ENCODE assay signal across 11 cellular contexts in the genomic region with DNA sequence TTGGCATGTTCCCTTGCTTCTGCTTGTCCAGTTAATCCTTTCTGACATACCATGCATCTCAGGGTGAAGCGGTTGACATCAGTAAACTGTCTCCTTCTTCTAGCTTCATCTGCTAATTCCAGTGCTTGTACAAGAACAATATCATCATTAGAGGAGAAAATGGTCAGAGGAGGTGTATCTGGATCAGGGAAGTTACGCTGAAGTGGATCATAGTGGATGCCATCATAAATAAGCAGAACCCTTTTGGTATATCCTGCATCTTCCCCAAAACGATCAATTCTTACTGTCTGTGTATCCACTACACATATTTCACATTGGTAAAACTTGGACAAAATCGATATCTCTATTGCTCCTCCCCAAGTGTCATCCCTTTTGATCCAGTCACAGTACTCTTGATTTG. TPM values are rescaled to one million over a fixed set of nuclear protein-coding genes. Genes with fewer than 3 reads are reported as not detected.
DNase-seq lines count a peak whose midpoint lies in the region; ATAC-seq and TF ChIP-seq lines count a peak whose summit lies in the region.
"Had no signal": no experiment of that assay in that cellular context is flagged by ENCODE, and none has a peak within 500 bp of the region (broad histone marks: within the 10 kb centered on the region; RNA-seq: fewer than 3 reads in every experiment).

No MANE protein-coding gene starts in this region.

- H3F3A ChIP-seq in GM23248 (ENCODE audit: insufficient read depth): peaks cover 19% of the 10 kb centered on the region

- H2AFZ ChIP-seq in GM23248: no peak overlapping the region

- peaks cover 44% of the 10 kb centered on the region for H3K4me1 ChIP-seq in GM23248 (ENCODE audit: insufficient read depth)
- peaks cover 38% of the 10 kb centered on the region for H3K4me1 ChIP-seq in RWPE2 (ENCODE audit: insufficient read depth, poor library complexity, severe bottlenecking)
- H3K4me1 ChIP-seq in mesodermal cell (ENCODE audit: control insufficient read depth, insufficient read depth, low read length, poor library complexity, severe bottlenecking): peaks cover 4% of the 10 kb centered on the region

- 81 to 88% methylated on average over 4 of the region's 4 CpGs for WGBS in GM23248 (ENCODE audit: low coverage in 1 of 2, low lambda C conversion rate in 2 of 2, missing lambda C conversion rate in 2 of 2), 2 experiments
- 94 to 96% methylated on average over 3 of the region's 4 CpGs for WGBS in mesodermal cell (ENCODE audit: insufficient coverage in 2 of 2), 2 experiments

- H3K36me3 ChIP-seq in GM23248 (ENCODE audit: low read depth) (peaks cover 28% of the 10 kb centered on the region), RWPE2 (ENCODE audit: low read depth) (peaks cover 52% of the 10 kb centered on the region), mesodermal cell (ENCODE audit: control insufficient read depth, insufficient read depth, low read length) (peaks cover 26% of the 10 kb centered on the region)

- peak overlapping the region; percentile 86 for H3K4me2 ChIP-seq in GM23248 (ENCODE audit: unreplicated experiment)

- H3K27ac ChIP-seq in GM23248 (no peak overlapping the region), RWPE2 (ENCODE audit: poor library complexity, severe bottlenecking) (peak overlapping the region; percentile 81), mesodermal cell (ENCODE audit: low read depth, low read length, severe bottlenecking) (no peak overlapping the region)

- peaks cover 66% of the 10 kb centered on the region for H3K79me2 ChIP-seq in GM23248 (ENCODE audit: insufficient read depth)

- H3K9me3 Mint-ChIP-seq in stimulated activated memory B cell treated with anti-CD40 and anti-IgM and Interleukin-4, amounts not matched to agents 10 μg/mL and 1 μg/mL and 100 μg/mL, for 72 hours: no peaks in the 10 kb centered on the region
- H3K9me3 Mint-ChIP-seq: central memory CD8-positive, alpha-beta T cell had no signal

- in situ Hi-C loops in GM23248 (cut with MboI): no loop called here

- peaks cover 60% of the 10 kb centered on the region for H3K4me1 Mint-ChIP-seq in stimulated activated memory B cell treated with anti-CD40 and anti-IgM and Interleukin-4, amounts not matched to agents 10 μg/mL and 1 μg/mL and 100 μg/mL, for 72 hours

- H3K9ac ChIP-seq in GM23248: peak overlapping the region; percentile 93

- no peak overlapping the region for H3K27ac Mint-ChIP-seq in stimulated activated memory B cell treated with anti-CD40 and anti-IgM and Interleukin-4, amounts not matched to agents 10 μg/mL and 1 μg/mL and 100 μg/mL, for 72 hours

- peaks cover 3% of the 10 kb centered on the region for H3K36me3 Mint-ChIP-seq in stimulated activated memory B cell treated with anti-CD40 and anti-IgM and Interleukin-4, amounts not matched to agents 10 μg/mL and 1 μg/mL and 100 μg/mL, for 72 hours

- peak overlapping the region; percentile 98; the same call in 1 of the 2 replicates for H3K4me3 ChIP-seq in GM23248
- H3K4me3 ChIP-seq in RWPE2 (ENCODE audit: severe bottlenecking): no peak overlapping the region
- peak overlapping the region; percentile 97 for H3K4me3 ChIP-seq in mesodermal cell (ENCODE audit: extremely low read depth, insufficient read depth, low read length, poor library complexity, severe bottlenecking)

- H3K4me3 Mint-ChIP-seq in stimulated activated memory B cell treated with anti-CD40 and anti-IgM and Interleukin-4, amounts not matched to agents 10 μg/mL and 1 μg/mL and 100 μg/mL, for 72 hours: no peak overlapping the region

- no peak for TF ChIP-seq CTCF in RWPE2 (IDR thresholded peaks at IDR 0.05; ENCODE audit: poor library complexity, severe bottlenecking)

- H3K9me2 ChIP-seq in GM23248 (ENCODE audit: insufficient read depth): no peaks in the 10 kb centered on the region

- no peaks in the 10 kb centered on the region for H3K9me3 ChIP-seq in GM23248 (ENCODE audit: low read depth)
- H3K9me3 ChIP-seq in RWPE2 (ENCODE audit: severe bottlenecking): no peaks in the 10 kb centered on the region
- no peaks in the 10 kb centered on the region for H3K9me3 ChIP-seq in mesodermal cell (ENCODE audit: control insufficient read depth, low read length)
- H3K9me3 ChIP-seq: gastrocnemius medialis had no signal

- H3K27me3 ChIP-seq in GM23248 (replicated peaks; ENCODE audit: insufficient read depth) (no peaks in the 10 kb centered on the region), RWPE2 (ENCODE audit: insufficient read depth, poor library complexity, severe bottlenecking) (no peaks in the 10 kb centered on the region)
- H3K27me3 ChIP-seq: gastrocnemius medialis had no signal

- H4K20me1 ChIP-seq in GM23248 (ENCODE audit: insufficient read depth): no peaks in the 10 kb centered on the region; the same call in 1 of the 2 replicates

- ATAC-seq in RWPE2 (ENCODE audit: low read depth): no peak
- ATAC-seq in stimulated activated memory B cell treated with anti-CD40 and anti-IgM and Interleukin-4, amounts not matched to agents 10 μg/mL and 1 μg/mL and 100 μg/mL, for 72 hours: no peak
- no peak for ATAC-seq in GM18502 (IDR thresholded peaks at IDR 0.05; ENCODE audit: poor library complexity, unreplicated experiment)
- ATAC-seq: gastrocnemius medialis had no signal

- H3K27me3 Mint-ChIP-seq in stimulated activated memory B cell treated with anti-CD40 and anti-IgM and Interleukin-4, amounts not matched to agents 10 μg/mL and 1 μg/mL and 100 μg/mL, for 72 hours: no peaks in the 10 kb centered on the region
- H3K27me3 Mint-ChIP-seq: central memory CD8-positive, alpha-beta T cell had no signal

- no peak for DNase-seq in GM23248
- no peak for DNase-seq in RWPE2 (ENCODE audit: low spot score)
- no peak for DNase-seq in cerebellum (ENCODE audit: low spot score)
- DNase-seq: gastrocnemius medialis; stimulated activated CD4-positive, alpha-beta T cell treated with anti-CD3 and anti-CD28 coated beads, Interleukin-15, amount 100 ng/mL, for 24 hours; SW 1271 had no signal

RNA-seq across cellular contexts. Expression of a gene that starts 2.0 kb away (rescaled TPM):
- total RNA-seq in GM23248 (2014; rRNA removed; shearing (Covaris generic)): 6.7 and 7.8 TPM in 2 replicates
- 2.4 TPM in 2 replicates for polyA plus RNA-seq in GM23248 (2016; fragmentation: Nextera tagmentation; extraction: Ambion mirVana)
- polyA plus RNA-seq in mesodermal cell (2013, experiment 1 of 2): 11.7 TPM
- polyA plus RNA-seq in mesodermal cell (2013, experiment 2 of 2): 9.9 TPM
- total RNA-seq in cerebellum: 18.9 TPM

RNA-seq across cellular contexts. Expression of a gene that starts 4.0 kb away (rescaled TPM):
- total RNA-seq in GM23248 (2014; rRNA removed; shearing (Covaris generic)): 3.7 and 4.2 TPM in 2 replicates
- polyA plus RNA-seq in GM23248 (2016; fragmentation: Nextera tagmentation; extraction: Ambion mirVana): 1.2 and 1.6 TPM in 2 replicates
- 5.8 TPM for polyA plus RNA-seq in mesodermal cell (2013, experiment 1 of 2)
- polyA plus RNA-seq in mesodermal cell (2013, experiment 2 of 2): 3.9 TPM
- 10.4 TPM for total RNA-seq in cerebellum

RNA-seq across cellular contexts. Expression of a gene that starts 16.5 kb away (rescaled TPM):
- not detected in 2 replicates for total RNA-seq in GM23248 (2014; rRNA removed; shearing (Covaris generic))
- not detected in 2 replicates for polyA plus RNA-seq in GM23248 (2016; fragmentation: Nextera tagmentation; extraction: Ambion mirVana)
- 0.26 TPM for polyA plus RNA-seq in mesodermal cell (2013, experiment 1 of 2)
- 0.35 TPM for polyA plus RNA-seq in mesodermal cell (2013, experiment 2 of 2)
- total RNA-seq in cerebellum: 0.09 TPM
- total RNA-seq: NCI-H460 had no signal

RNA-seq across cellular contexts. Expression of a gene that starts 39.6 kb away (rescaled TPM):
- total RNA-seq in GM23248 (2014; rRNA removed; shearing (Covaris generic)): not detected in 2 replicates
- polyA plus RNA-seq in GM23248 (2016; fragmentation: Nextera tagmentation; extraction: Ambion mirVana): not detected in 2 replicates
- 0.44 TPM for polyA plus RNA-seq in mesodermal cell (2013, experiment 1 of 2)
- polyA plus RNA-seq in mesodermal cell (2013, experiment 2 of 2): 1.3 TPM
- not detected for total RNA-seq in cerebellum
- total RNA-seq: NCI-H460 had no signal

RNA-seq across cellular contexts. Expression of a gene that starts 55.0 kb away (rescaled TPM):
- not detected in 2 replicates for total RNA-seq in GM23248 (2014; rRNA removed; shearing (Covaris generic))
- not detected in 2 replicates for polyA plus RNA-seq in GM23248 (2016; fragmentation: Nextera tagmentation; extraction: Ambion mirVana)
- polyA plus RNA-seq in mesodermal cell (2013, experiment 1 of 2): not detected
- polyA plus RNA-seq in mesodermal cell (2013, experiment 2 of 2): not detected
- total RNA-seq in cerebellum: not detected
- total RNA-seq: NCI-H460 had no signal
